10 cellular contexts compared by ENCODE assay signal in the genomic region with DNA sequence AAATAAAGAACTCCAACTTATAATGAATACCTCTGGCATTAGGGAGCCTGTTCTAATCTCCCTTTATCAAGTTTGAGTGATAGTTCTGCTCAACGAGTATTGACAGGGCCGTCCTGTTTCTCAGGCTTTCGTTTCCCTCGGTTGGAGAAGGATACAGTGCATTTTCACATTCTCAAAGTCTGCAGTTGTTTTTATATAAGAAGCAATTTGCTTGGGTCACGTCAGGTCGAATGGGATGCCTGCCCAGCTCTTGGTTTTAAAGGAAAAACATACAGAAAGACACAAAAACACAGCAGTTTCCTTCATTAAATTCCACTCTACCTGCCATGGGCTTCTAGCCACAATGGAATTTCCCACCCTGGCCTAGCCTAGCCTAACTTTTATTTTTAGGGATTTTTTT.
DNase-seq lines count a peak whose midpoint lies in the region; ATAC-seq and TF ChIP-seq lines count a peak whose summit lies in the region.
"Had no signal": no experiment of that assay in that cellular context is flagged by ENCODE, and none has a peak within 500 bp of the region (broad histone marks: within the 10 kb centered on the region; RNA-seq: fewer than 3 reads in every experiment).

No MANE protein-coding gene starts in this region.

- POLR2A ChIA-PET in T-cell (lab: Charles Lee), result no interaction called here

- TF ChIP-seq POLR2A in tibial nerve (IDR thresholded peaks at IDR 0.05), result no peak

- no peaks in the 10 kb centered on the region for H3K4me1 Mint-ChIP-seq in T-cell

- no peak overlapping the region for H3K27ac Mint-ChIP-seq in T-cell
- H3K27ac Mint-ChIP-seq: effector memory CD8-positive, alpha-beta T cell had no signal

- no peaks in the 10 kb centered on the region for H3K27me3 ChIP-seq in ectodermal cell (ENCODE audit: control insufficient read depth, insufficient read depth, low read length, poor library complexity, severe bottlenecking)
- no peaks in the 10 kb centered on the region for H3K27me3 ChIP-seq in tibial nerve

- no peaks in the 10 kb centered on the region for H3K27me3 Mint-ChIP-seq in T-cell
- H3K27me3 Mint-ChIP-seq: effector memory CD8-positive, alpha-beta T cell had no signal

- H3K36me3 ChIP-seq in ectodermal cell (ENCODE audit: control insufficient read depth, insufficient read depth, low read length), result no peaks in the 10 kb centered on the region
- no peaks in the 10 kb centered on the region for H3K36me3 ChIP-seq in tibial nerve

- DNase-seq in LNCaP clone FGC (ENCODE audit: low read depth) (peak; percentile 11), medulla oblongata (ENCODE audit: extremely low spot score) (peak; percentile 15), tibial nerve (ENCODE audit: low spot score in 2 of 2) (no peak), NCI-H774 (lab: John Stamatoyannopoulos, UW) (no peak), T-cell (no peak)
- no peak for DNase-seq in stimulated activated CD4-positive, alpha-beta T cell treated with anti-CD3 and anti-CD28 coated beads, Interleukin-4, amount 100 ng/mL, for 24 hours
- DNase-seq: activated T-cell treated with anti-CD3 and anti-CD28 coated beads, Interleukin-2, amount 50 U/mL, for 4 hours; effector memory CD8-positive, alpha-beta T cell had no signal

- H3K4me3 ChIP-seq in LNCaP clone FGC (ENCODE audit: low read depth, low read length), result no peak overlapping the region; the same call in 1 of the 2 replicates
- no peak overlapping the region for H3K4me3 ChIP-seq in ectodermal cell (ENCODE audit: insufficient read depth, low read depth, low read length)
- H3K4me3 ChIP-seq in tibial nerve, result peak overlapping the region in 1 of 4 donors; percentile 11

- H3K9me3 ChIP-seq in ectodermal cell (ENCODE audit: control insufficient read depth, low read length) (no peaks in the 10 kb centered on the region), tibial nerve (no peaks in the 10 kb centered on the region)

- H3K4me1 ChIP-seq in ectodermal cell (ENCODE audit: control insufficient read depth, insufficient read depth, low read length) (peaks cover 7% of the 10 kb centered on the region), tibial nerve (peaks cover 0 to 26% (median 8%) of the 10 kb centered on the region in 4 donors)

- ATAC-seq in T-cell (replicated peaks in 1 of 4) (no peak), GM19324 (IDR thresholded peaks at IDR 0.05; ENCODE audit: low FRiP score, unreplicated experiment) (no peak)
- ATAC-seq: activated T-cell treated with anti-CD3 and anti-CD28 coated beads, Interleukin-2, amount 50 U/mL, for 4 hours; effector memory CD8-positive, alpha-beta T cell had no signal

- 62 to 72% methylated on average over 6 of the region's 6 CpGs for WGBS in ectodermal cell, 2 experiments
- 10 to 13% methylated on average over 6 of the region's 6 CpGs for WGBS in tibial nerve, 2 donors

- TF ChIP-seq CTCF in LNCaP clone FGC (IDR thresholded peaks at IDR 0.05; ENCODE audit: control insufficient read depth, extremely low read depth, insufficient read depth) (no peak), tibial nerve (IDR thresholded peaks at IDR 0.05) (no peak)

- H3K9me3 Mint-ChIP-seq in T-cell, result peaks cover 8 to 11% (median 8%) of the 10 kb centered on the region in 3 donors

- CTCF ChIA-PET in T-cell (lab: Charles Lee), result interaction anchor here in 1 of 2 donors (0.6 kb wide), 1 partner anchor 1162 kb away, joined by 3 read pairs; no protein-coding TSS in a partner anchor

- H3K36me3 Mint-ChIP-seq in T-cell, result peaks cover 38% of the 10 kb centered on the region

- H3K27ac ChIP-seq in ectodermal cell (ENCODE audit: insufficient read depth, low read depth, low read length, poor library complexity, severe bottlenecking) (peak overlapping the region; percentile 82), tibial nerve (peak overlapping the region in 3 of 4 donors; percentile 48 to 85 (median 78))

- no peak overlapping the region for H3K4me3 Mint-ChIP-seq in T-cell
- H3K4me3 Mint-ChIP-seq: activated T-cell treated with anti-CD3 and anti-CD28 coated beads, Interleukin-2, amount 50 U/mL, for 4 hours; effector memory CD8-positive, alpha-beta T cell had no signal

- no peak for TF ChIP-seq EP300 in tibial nerve (IDR thresholded peaks at IDR 0.05)

Comparison
In these comparisons a context has a peak if more than half of its experiments do, and no peak if none do; other contexts are left out.
1. DNase-seq: peak in LNCaP clone FGC (single experiment) and medulla oblongata (single experiment); none in tibial nerve (0 of 2), NCI-H774 (single experiment), T-cell (0 of 34) and stimulated activated CD4-positive, alpha-beta T cell treated with anti-CD3 and anti-CD28 coated beads, Interleukin-4, amount 100 ng/mL, for 24 hours (single experiment).